30 cellular contexts compared by ENCODE assay signal in the genomic region with DNA sequence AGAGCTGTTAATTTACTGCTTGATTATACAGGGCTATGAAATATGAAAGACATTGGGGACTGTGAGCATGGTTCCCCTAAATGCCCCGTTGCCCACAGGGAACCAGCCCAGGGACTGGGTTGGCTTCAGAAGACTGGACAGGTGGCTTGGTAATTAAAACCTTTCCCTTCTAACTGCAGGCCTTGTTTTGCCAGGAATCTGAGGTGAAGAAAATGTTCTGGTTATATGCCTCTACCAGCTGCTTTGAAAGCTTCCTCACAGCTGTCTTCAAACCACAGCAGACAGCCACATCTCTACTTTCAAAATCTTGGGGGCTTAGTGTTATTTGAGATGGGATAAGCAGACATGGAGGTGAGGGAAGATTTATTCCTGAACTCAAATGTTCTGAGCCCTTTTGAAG.
"Had no signal": no experiment of that assay in that cellular context is flagged by ENCODE, and none has a peak within 500 bp of the region (broad histone marks: within the 10 kb centered on the region; RNA-seq: fewer than 3 reads in every experiment).

No MANE protein-coding gene starts in this region.

- H3K36me3 ChIP-seq: ascending aorta, cardiac muscle cell, esophagus muscularis mucosa, left ventricle myocardium inferior, pancreas, prostate gland, sigmoid colon, stomach, thyroid gland, upper lobe of left lung had no signal

- H3K4me1 ChIP-seq: left ventricle myocardium inferior, pancreas, prostate gland, sigmoid colon, stomach, thyroid gland, upper lobe of left lung had no signal

- FAIRE-seq: islet of Langerhans, pancreas, TTC549 had no signal

- H3K4me3 ChIP-seq: ascending aorta, cardiac muscle cell, esophagus muscularis mucosa, left ventricle myocardium inferior, lung, mucosa of descending colon, pancreas, prostate gland, sigmoid colon, stomach, thyroid gland, upper lobe of left lung had no signal

- DNase-seq: activated CD4-positive, alpha-beta memory T cell treated with anti-CD3 and anti-CD28 coated beads for 36 hours; activated CD4-positive, alpha-beta T cell treated with anti-CD3 and anti-CD28 coated beads, Interleukin-2, amount 10 ng/mL, durations not matched to agents 24 days and 14 days; activated CD8-positive, alpha-beta memory T cell treated with anti-CD3 and anti-CD28 coated beads, Interleukin-2, amount 50 U/mL, for 48 hours; activated gamma-delta T cell; activated naive CD4-positive, alpha-beta T cell treated with anti-CD3 and anti-CD28 coated beads, Interleukin-2, amount 10 ng/mL, durations not matched to agents 7 days and 5 days; activated naive CD8-positive, alpha-beta T cell treated with anti-CD3 and anti-CD28 coated beads, Interleukin-2, amount 10 ng/mL, durations not matched to agents 7 days and 5 days; activated T-cell treated with anti-CD3 and anti-CD28 coated beads, Interleukin-2, amount 50 U/mL, for 24 hours; endodermal cell; foreskin melanocyte; glutamatergic neuron; left ventricle myocardium inferior; mucosa of descending colon; naive B cell; nucleus accumbens; pancreas; sigmoid colon; stimulated activated CD4-positive, alpha-beta T cell treated with anti-CD3 and anti-CD28 coated beads, Interleukin-15, amount 100 ng/mL, for 24 hours; stimulated activated CD4-positive, alpha-beta T cell treated with anti-CD3 and anti-CD28 coated beads, Interleukin-2, amount 100 ng/mL, for 24 hours; stimulated activated naive B cell treated with anti-CD40 and anti-IgM and Interleukin-4, amounts not matched to agents 10 μg/mL and 1 μg/mL and 100 μg/mL, for 72 hours; stomach; thyroid gland; upper lobe of left lung had no signal

- H3K27me3 ChIP-seq: ascending aorta, cardiac muscle cell, esophagus muscularis mucosa, sigmoid colon, thyroid gland, upper lobe of left lung had no signal

- H3K27ac ChIP-seq: ascending aorta, cardiac muscle cell, esophagus muscularis mucosa, left ventricle myocardium inferior, pancreas, prostate gland, sigmoid colon, stomach, thyroid gland, upper lobe of left lung, VCaP had no signal
